ENCODE assay signal across 1 cellular context in genomic region chr20:5150226-5151076, GRCh38.
TF ChIP-seq lines count a peak whose summit lies in the region.

No MANE protein-coding gene starts in this region.

TF ChIP-seq in IMR-90, 13 proteins besides CTCF, POLR2A, EP300 and RAD21:
- peak; percentile 48; the same call in 1 of the 2 replicates for TF ChIP-seq USF2 (IDR thresholded peaks at IDR 0.05; ENCODE audit: low read depth, low read length)
- TF ChIP-seq BHLHE40 (IDR thresholded peaks at IDR 0.05; ENCODE audit: low read depth, low read length) = no peak
TF ChIP-seq in IMR-90: peak in this region for 1.
